9 cellular contexts compared by ENCODE assay signal in the genomic region with DNA sequence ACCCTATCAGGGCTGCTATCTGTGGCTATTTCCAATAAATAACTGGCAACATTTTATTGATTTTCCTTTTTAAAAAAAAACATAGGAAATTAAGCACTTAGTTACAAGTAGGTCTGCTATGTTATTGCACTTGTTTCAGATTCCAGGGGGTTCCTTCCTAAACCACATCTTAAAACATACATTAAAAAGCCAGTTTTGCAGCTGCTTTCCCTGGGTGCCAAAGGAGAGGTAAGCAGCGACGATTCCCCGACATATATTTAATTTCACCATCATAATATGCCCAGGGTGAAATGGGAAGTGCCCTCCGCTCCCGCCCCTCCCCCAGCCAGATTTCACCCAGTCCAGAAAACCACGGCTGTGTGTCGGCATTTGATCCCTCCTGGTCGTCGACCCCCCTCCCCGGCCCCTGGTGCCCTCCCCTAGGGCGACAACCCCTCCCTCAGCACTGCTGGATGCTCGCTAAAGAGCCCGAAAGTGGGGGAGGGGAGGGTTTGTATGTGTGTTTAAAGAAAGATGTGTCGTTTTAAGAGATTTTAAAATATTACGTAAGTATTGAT. TPM values are rescaled to one million over a fixed set of nuclear protein-coding genes. Genes with fewer than 3 reads are reported as not detected.
DNase-seq lines count a peak whose midpoint lies in the region; ATAC-seq and TF ChIP-seq lines count a peak whose summit lies in the region.
"Had no signal": no experiment of that assay in that cellular context is flagged by ENCODE, and none has a peak within 500 bp of the region (broad histone marks: within the 10 kb centered on the region; RNA-seq: fewer than 3 reads in every experiment).

No MANE protein-coding gene starts in this region.

- peaks cover 19 to 20% of the 10 kb centered on the region in 2 donors for H3K4me1 Mint-ChIP-seq in effector memory CD8-positive, alpha-beta T cell (ENCODE audit: low read depth in 2 of 2)
- H3K4me1 Mint-ChIP-seq in nephron progenitor cell, result peaks cover 34% of the 10 kb centered on the region

- H3K9me3 Mint-ChIP-seq in effector memory CD8-positive, alpha-beta T cell, result no peaks in the 10 kb centered on the region
- no peaks in the 10 kb centered on the region for H3K9me3 Mint-ChIP-seq in nephron progenitor cell

- H3K36me3 ChIP-seq in GM06990 (ENCODE audit: control insufficient read depth, insufficient read depth, low read length), result no peaks in the 10 kb centered on the region

- no peak for ATAC-seq in effector memory CD8-positive, alpha-beta T cell (replicated peaks)
- ATAC-seq: left lobe of liver had no signal

- peak overlapping the region in 1 of 2 donors; percentile 26 for H3K27ac Mint-ChIP-seq in effector memory CD8-positive, alpha-beta T cell
- no peak overlapping the region for H3K27ac Mint-ChIP-seq in nephron progenitor cell

- peaks cover 43 to 60% of the 10 kb centered on the region in 2 donors for H3K27me3 Mint-ChIP-seq in effector memory CD8-positive, alpha-beta T cell
- peaks cover 69% of the 10 kb centered on the region for H3K27me3 Mint-ChIP-seq in nephron progenitor cell (ENCODE audit: low read depth, poor library complexity)

- TF ChIP-seq CTCF in GM06990 (IDR thresholded peaks at IDR 0.05; ENCODE audit: insufficient read depth, low read length, poor library complexity, severe bottlenecking), result no peak
- no peak for TF ChIP-seq CTCF in nephron progenitor cell (IDR thresholded peaks at IDR 0.05)

- peak overlapping the region; percentile 61 to 80 for H3K4me3 Mint-ChIP-seq in effector memory CD8-positive, alpha-beta T cell
- H3K4me3 Mint-ChIP-seq in nephron progenitor cell, result peak overlapping the region; percentile 91

- no peaks in the 10 kb centered on the region; the same call in 1 of the 2 replicates for H3K27me3 ChIP-seq in GM06990 (replicated peaks; ENCODE audit: control insufficient read depth, insufficient read depth, low read length)

- H3K36me3 Mint-ChIP-seq in effector memory CD8-positive, alpha-beta T cell (ENCODE audit: insufficient read depth), result peaks cover 4% of the 10 kb centered on the region
- H3K36me3 Mint-ChIP-seq in nephron progenitor cell (ENCODE audit: low read depth), result no peaks in the 10 kb centered on the region

- peak overlapping the region; percentile 9 for H3K4me3 ChIP-seq in GM06990 (replicated peaks; ENCODE audit: low read depth, low read length)

- DNase-seq in GM06990 (ENCODE audit: extremely low read depth, insufficient read length) (no peak), NAMALWA (ENCODE audit: low spot score) (peak; percentile 54), nephron progenitor cell (peak; percentile 52), NCI-H2107 (lab: John Stamatoyannopoulos, UW) (no peak), NOMO-1 treated with DMSO at 0.1 percent for 48 hours (lab: John Stamatoyannopoulos, UW; ENCODE audit: unreplicated experiment) (no peak), mucosa of gallbladder (ENCODE audit: low spot score) (no peak), NCI-H1092 treated with DMSO at 0.1 percent for 48 hours (lab: John Stamatoyannopoulos, UW) (no peak)
- DNase-seq in effector memory CD8-positive, alpha-beta T cell, result no peak

RNA-seq across cellular contexts. Expression of a gene that starts 3.1 kb away (rescaled TPM):
- total RNA-seq in mucosa of gallbladder, result 21.3 TPM

Comparison
In these comparisons a context has a peak if more than half of its experiments do, and no peak if none do; other contexts are left out.
1. DNase-seq: peak in NAMALWA (single experiment) and nephron progenitor cell (single experiment); none in GM06990 (single experiment), effector memory CD8-positive, alpha-beta T cell (0 of 3), NCI-H2107 (single experiment), NOMO-1 treated with DMSO at 0.1 percent for 48 hours (single experiment), mucosa of gallbladder (single experiment) and NCI-H1092 treated with DMSO at 0.1 percent for 48 hours (single experiment).